1 cellular context compared by ENCODE assay signal in the genomic region with DNA sequence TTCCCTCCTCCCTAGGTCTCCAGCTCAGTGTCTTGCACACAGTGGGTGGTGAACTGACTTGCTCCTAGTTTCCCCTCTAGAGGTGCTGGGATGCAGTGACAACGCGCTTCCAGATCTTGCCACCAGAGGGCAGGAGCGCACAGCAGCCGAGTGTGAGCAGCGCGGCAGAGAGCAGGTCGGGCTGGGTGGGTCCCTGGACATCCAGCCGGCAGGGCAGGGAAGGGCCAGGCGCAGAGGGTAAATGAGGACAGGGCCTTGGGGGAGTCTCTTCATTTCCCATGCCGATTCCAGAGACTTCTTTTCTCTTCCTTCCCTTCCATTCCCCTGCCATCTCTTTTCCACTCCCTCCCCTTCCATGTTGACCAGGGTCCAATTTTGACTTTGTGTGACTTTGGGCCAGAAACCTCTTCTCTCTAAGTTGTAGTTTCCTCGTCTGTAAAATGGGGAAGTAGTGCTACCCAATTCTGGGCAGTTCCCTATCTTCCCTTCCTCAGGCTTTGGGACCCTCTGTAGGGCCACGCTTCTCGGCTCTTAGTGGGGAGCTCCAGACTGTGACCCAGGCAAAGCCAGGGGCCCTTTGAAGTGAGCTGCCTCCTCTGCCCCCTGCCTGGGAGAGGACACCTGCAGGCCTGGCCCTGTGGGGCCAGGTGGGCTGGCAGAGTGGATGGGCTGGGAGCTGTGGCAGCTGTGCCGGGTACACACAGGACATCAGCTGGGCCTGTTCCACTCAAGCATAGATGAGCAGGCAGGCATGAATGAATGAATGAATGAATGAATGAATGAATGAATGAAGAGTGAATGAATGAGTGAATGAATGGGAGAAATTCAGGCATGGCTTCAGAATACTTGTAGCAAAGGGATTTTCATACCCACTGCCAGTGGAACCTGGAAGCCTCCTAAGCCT.
TF ChIP-seq lines count a peak whose summit lies in the region.

No MANE protein-coding gene starts in this region.

TF ChIP-seq in SK-N-SH, 30 proteins besides CTCF, POLR2A, EP300 and RAD21 (continued from another document):
- TF ChIP-seq, protein P1, sequence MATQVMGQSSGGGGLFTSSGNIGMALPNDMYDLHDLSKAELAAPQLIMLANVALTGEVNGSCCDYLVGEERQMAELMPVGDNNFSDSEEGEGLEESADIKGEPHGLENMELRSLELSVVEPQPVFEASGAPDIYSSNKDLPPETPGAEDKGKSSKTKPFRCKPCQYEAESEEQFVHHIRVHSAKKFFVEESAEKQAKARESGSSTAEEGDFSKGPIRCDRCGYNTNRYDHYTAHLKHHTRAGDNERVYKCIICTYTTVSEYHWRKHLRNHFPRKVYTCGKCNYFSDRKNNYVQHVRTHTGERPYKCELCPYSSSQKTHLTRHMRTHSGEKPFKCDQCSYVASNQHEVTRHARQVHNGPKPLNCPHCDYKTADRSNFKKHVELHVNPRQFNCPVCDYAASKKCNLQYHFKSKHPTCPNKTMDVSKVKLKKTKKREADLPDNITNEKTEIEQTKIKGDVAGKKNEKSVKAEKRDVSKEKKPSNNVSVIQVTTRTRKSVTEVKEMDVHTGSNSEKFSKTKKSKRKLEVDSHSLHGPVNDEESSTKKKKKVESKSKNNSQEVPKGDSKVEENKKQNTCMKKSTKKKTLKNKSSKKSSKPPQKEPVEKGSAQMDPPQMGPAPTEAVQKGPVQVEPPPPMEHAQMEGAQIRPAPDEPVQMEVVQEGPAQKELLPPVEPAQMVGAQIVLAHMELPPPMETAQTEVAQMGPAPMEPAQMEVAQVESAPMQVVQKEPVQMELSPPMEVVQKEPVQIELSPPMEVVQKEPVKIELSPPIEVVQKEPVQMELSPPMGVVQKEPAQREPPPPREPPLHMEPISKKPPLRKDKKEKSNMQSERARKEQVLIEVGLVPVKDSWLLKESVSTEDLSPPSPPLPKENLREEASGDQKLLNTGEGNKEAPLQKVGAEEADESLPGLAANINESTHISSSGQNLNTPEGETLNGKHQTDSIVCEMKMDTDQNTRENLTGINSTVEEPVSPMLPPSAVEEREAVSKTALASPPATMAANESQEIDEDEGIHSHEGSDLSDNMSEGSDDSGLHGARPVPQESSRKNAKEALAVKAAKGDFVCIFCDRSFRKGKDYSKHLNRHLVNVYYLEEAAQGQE (IDR thresholded peaks at IDR 0.05; ENCODE audit: low read depth, low read length), result no peak
- 0 out of 2 replicates have a peak, but pooled peaks have one; percentile 31 for TF ChIP-seq MXI1 (IDR thresholded peaks at IDR 0.05; ENCODE audit: low read depth, low read length)
- TF ChIP-seq RFX5 (IDR thresholded peaks at IDR 0.05; ENCODE audit: low read length), result no peak; the same call in 1 of the 2 replicates
- TF ChIP-seq GABPA (IDR thresholded peaks at IDR 0.05; ENCODE audit: low read depth), result no peak
- TF ChIP-seq RCOR1 (IDR thresholded peaks at IDR 0.05; ENCODE audit: low read length), result peak; percentile 40; the same call in 1 of the 2 replicates
- no peak for TF ChIP-seq FOXM1 (IDR thresholded peaks at IDR 0.05; ENCODE audit: low read depth)
- TF ChIP-seq YY1 (IDR thresholded peaks at IDR 0.05; ENCODE audit: low read depth), result no peak
- TF ChIP-seq ELF1 (IDR thresholded peaks at IDR 0.05), result no peak
- TF ChIP-seq, protein P2, sequence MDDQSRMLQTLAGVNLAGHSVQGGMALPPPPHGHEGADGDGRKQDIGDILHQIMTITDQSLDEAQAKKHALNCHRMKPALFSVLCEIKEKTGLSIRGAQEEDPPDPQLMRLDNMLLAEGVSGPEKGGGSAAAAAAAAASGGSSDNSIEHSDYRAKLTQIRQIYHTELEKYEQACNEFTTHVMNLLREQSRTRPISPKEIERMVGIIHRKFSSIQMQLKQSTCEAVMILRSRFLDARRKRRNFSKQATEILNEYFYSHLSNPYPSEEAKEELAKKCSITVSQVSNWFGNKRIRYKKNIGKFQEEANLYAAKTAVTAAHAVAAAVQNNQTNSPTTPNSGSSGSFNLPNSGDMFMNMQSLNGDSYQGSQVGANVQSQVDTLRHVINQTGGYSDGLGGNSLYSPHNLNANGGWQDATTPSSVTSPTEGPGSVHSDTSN (IDR thresholded peaks at IDR 0.05), result no peak
- no peak for TF ChIP-seq FOSL2 (IDR thresholded peaks at IDR 0.05; ENCODE audit: borderline replicate concordance, low read depth)
- no peak for TF ChIP-seq POLR2AphosphoS5 (IDR thresholded peaks at IDR 0.05; ENCODE audit: low read depth, low read length)
- no peak for TF ChIP-seq TCF12 (IDR thresholded peaks at IDR 0.05)
- TF ChIP-seq, protein P3, sequence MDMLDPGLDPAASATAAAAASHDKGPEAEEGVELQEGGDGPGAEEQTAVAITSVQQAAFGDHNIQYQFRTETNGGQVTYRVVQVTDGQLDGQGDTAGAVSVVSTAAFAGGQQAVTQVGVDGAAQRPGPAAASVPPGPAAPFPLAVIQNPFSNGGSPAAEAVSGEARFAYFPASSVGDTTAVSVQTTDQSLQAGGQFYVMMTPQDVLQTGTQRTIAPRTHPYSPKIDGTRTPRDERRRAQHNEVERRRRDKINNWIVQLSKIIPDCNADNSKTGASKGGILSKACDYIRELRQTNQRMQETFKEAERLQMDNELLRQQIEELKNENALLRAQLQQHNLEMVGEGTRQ (IDR thresholded peaks at IDR 0.05; ENCODE audit: borderline replicate concordance, low read depth, low read length), result no peak
- peak; percentile 97 for TF ChIP-seq SMC3 (IDR thresholded peaks at IDR 0.05; ENCODE audit: low read depth, low read length)
